1 cellular context compared by ENCODE assay signal in genomic region chr5:72847989-72848473, GRCh38.
A peak's percentile ranks its signal among the peaks of the same experiment; 100 is the strongest.
TF ChIP-seq lines count a peak whose summit lies in the region.

No MANE protein-coding gene starts in this region.

TF ChIP-seq in GM12878, 131 proteins besides CTCF, POLR2A, EP300 and RAD21 (continued from another document):
- TF ChIP-seq NKRF (conservative IDR thresholded peaks at IDR 0.05) (peak; percentile 72; the same call in 1 of the 2 replicates), POLR2AphosphoS2 (IDR thresholded peaks at IDR 0.05; ENCODE audit: low read depth, low read length) (peak; percentile 75), ETV6 (conservative IDR thresholded peaks at IDR 0.05 in 1 of 2, IDR thresholded peaks at IDR 0.05 in 1 of 2; ENCODE audit: borderline replicate concordance in 1 of 2, low read depth in 1 of 2) (no peak), NFYA (IDR thresholded peaks at IDR 0.05; ENCODE audit: borderline replicate concordance, low read depth, low read length) (no peak), TCF3 (IDR thresholded peaks at IDR 0.05; ENCODE audit: borderline replicate concordance, insufficient read depth, low read depth, low read length) (peak; percentile 73; the same call in 1 of the 2 replicates), ZZZ3 (IDR thresholded peaks at IDR 0.05; ENCODE audit: control insufficient read depth, insufficient read length, low read depth) (no peak), ASH2L (IDR thresholded peaks at IDR 0.05; ENCODE audit: borderline replicate concordance, low read depth) (0 out of 2 replicates have a peak, but pooled peaks have one; percentile 77), ATF7 (IDR thresholded peaks at IDR 0.05; ENCODE audit: low read depth) (peak; percentile 39; the same call in 1 of the 2 replicates), PML (IDR thresholded peaks at IDR 0.05; ENCODE audit: low read length) (peak; percentile 96), IRF4 (IDR thresholded peaks at IDR 0.05; ENCODE audit: low read depth, low read length) (0 out of 2 replicates have a peak, but pooled peaks have one; percentile 48), REST (IDR thresholded peaks at IDR 0.05; ENCODE audit: low read depth, low read length) (peak; percentile 35; the same call in 1 of the 2 replicates), CHD4 (IDR thresholded peaks at IDR 0.05) (no peak), RUNX3 (IDR thresholded peaks at IDR 0.05; ENCODE audit: low read length) (peak; percentile 91), SIX5 (IDR thresholded peaks at IDR 0.05; ENCODE audit: low read depth, low read length, severe bottlenecking) (peak; percentile 15), BCL3 (IDR thresholded peaks at IDR 0.05; ENCODE audit: borderline replicate concordance, insufficient read depth, low read depth, low read length, poor library complexity, severe bottlenecking) (no peak), EGR1 (IDR thresholded peaks at IDR 0.05; ENCODE audit: borderline replicate concordance in 1 of 2, low read depth in 2 of 2, low read length in 2 of 2) (peak in 1 of 2 experiments; percentile 70; a peak in 2 of 3 replicates), ZNF217 (IDR thresholded peaks at IDR 0.05) (no peak), TAF1 (IDR thresholded peaks at IDR 0.05; ENCODE audit: borderline replicate concordance, low read depth, low read length) (peak; percentile 97), HDGF (IDR thresholded peaks at IDR 0.05) (peak; percentile 84; the same call in 1 of the 2 replicates), CBX5 (IDR thresholded peaks at IDR 0.05; ENCODE audit: low read depth) (peak; percentile 82; the same call in 1 of the 2 replicates), ZBED1 (IDR thresholded peaks at IDR 0.05; ENCODE audit: borderline replicate concordance) (no peak), FOXM1 (IDR thresholded peaks at IDR 0.05; ENCODE audit: low read depth, low read length) (0 out of 2 replicates have a peak, but pooled peaks have one; percentile 46), ZSCAN29 (IDR thresholded peaks at IDR 0.05) (no peak), ZNF207 (IDR thresholded peaks at IDR 0.05; ENCODE audit: borderline replicate concordance) (peak; percentile 80; the same call in 1 of the 2 replicates), BHLHE40 (IDR thresholded peaks at IDR 0.05; ENCODE audit: borderline replicate concordance in 1 of 2, low read depth in 2 of 2, low read length in 1 of 2) (peak; percentile 66 to 71), ZNF24 (IDR thresholded peaks at IDR 0.05) (no peak), SPI1 (IDR thresholded peaks at IDR 0.05; ENCODE audit: borderline replicate concordance, insufficient read depth, low read depth, low read length) (peak; percentile 23; the same call in 1 of the 2 replicates), KDM1A (IDR thresholded peaks at IDR 0.05; ENCODE audit: borderline replicate concordance) (no peak), MEF2B (IDR thresholded peaks at IDR 0.05; ENCODE audit: partially characterized antibody, poor library complexity, severe bottlenecking) (peak; percentile 23), DPF2 (IDR thresholded peaks at IDR 0.05) (peak; percentile 71), MEF2A (IDR thresholded peaks at IDR 0.05; ENCODE audit: insufficient read depth, low read depth, low read length) (0 out of 2 replicates have a peak, but pooled peaks have one; percentile 31), PKNOX1 (IDR thresholded peaks at IDR 0.05) (peak; percentile 23; the same call in 1 of the 2 replicates), PAX8 (IDR thresholded peaks at IDR 0.05) (no peak), BMI1 (IDR thresholded peaks at IDR 0.05; ENCODE audit: borderline replicate concordance) (no peak), MXI1 (IDR thresholded peaks at IDR 0.05; ENCODE audit: low read depth, low read length) (peak; percentile 74), EED (IDR thresholded peaks at IDR 0.05; ENCODE audit: low read depth) (peak; percentile 38; the same call in 1 of the 2 replicates), POU2F2 (IDR thresholded peaks at IDR 0.05; ENCODE audit: borderline replicate concordance, low read depth, low read length) (peak; percentile 97), RB1 (IDR thresholded peaks at IDR 0.05; ENCODE audit: borderline replicate concordance) (no peak; the same call in 1 of the 2 replicates), SREBF2 (IDR thresholded peaks at IDR 0.05; ENCODE audit: low read length) (no peak), BCL11A (IDR thresholded peaks at IDR 0.05; ENCODE audit: low read depth, low read length) (0 out of 2 replicates have a peak, but pooled peaks have one; percentile 20), TCF7 (IDR thresholded peaks at IDR 0.05; ENCODE audit: borderline replicate concordance) (no peak), MLLT1 (IDR thresholded peaks at IDR 0.05) (peak; percentile 71), TCF12 (IDR thresholded peaks at IDR 0.05; ENCODE audit: low read depth, low read length) (peak; percentile 69; the same call in 1 of the 2 replicates), KAT2A (conservative IDR thresholded peaks at IDR 0.05; ENCODE audit: control insufficient read depth, low read depth, low read length) (no peak)
TF ChIP-seq in GM12878: peak in this region for 54.
